ENCODE assay signal across 1 cellular context in genomic region chr10:74801447-74801846, GRCh38.
TF ChIP-seq lines count a peak whose summit lies in the region.

No MANE protein-coding gene starts in this region.

TF ChIP-seq in GM12878, 131 proteins besides CTCF, POLR2A, EP300 and RAD21 (continued from another document):
- TF ChIP-seq CEBPZ (IDR thresholded peaks at IDR 0.05; ENCODE audit: low read depth, low read length) (no peak), RELA (IDR thresholded peaks at IDR 0.05; ENCODE audit: borderline replicate concordance, partially characterized antibody) (no peak), NRF1 (conservative IDR thresholded peaks at IDR 0.05; ENCODE audit: low read depth, low read length) (no peak), BCL3 (IDR thresholded peaks at IDR 0.05; ENCODE audit: borderline replicate concordance, insufficient read depth, low read depth, low read length, poor library complexity, severe bottlenecking) (no peak)
